In genomic region chr17:46159686-46160085, GRCh38 we compare ENCODE assay signal across 11 cellular contexts. TPM values are rescaled to one million over a fixed set of nuclear protein-coding genes. Genes with fewer than 3 reads are reported as not detected.
DNase-seq lines count a peak whose midpoint lies in the region; ATAC-seq, FAIRE-seq and TF ChIP-seq lines count a peak whose summit lies in the region.
"Had no signal": no experiment of that assay in that cellular context is flagged by ENCODE, and none has a peak within 500 bp of the region (broad histone marks: within the 10 kb centered on the region; RNA-seq: fewer than 3 reads in every experiment).

No MANE protein-coding gene starts in this region.

- H3K9me3 ChIP-seq in DOHH2 (ENCODE audit: control insufficient read depth, insufficient read depth, low read length) (no peaks in the 10 kb centered on the region), MG63 (no peaks in the 10 kb centered on the region), endothelial cell of umbilical vein (replicated peaks; ENCODE audit: control insufficient read depth, insufficient read depth, low read length) (no peaks in the 10 kb centered on the region), body of pancreas (no peaks in the 10 kb centered on the region)

- peaks cover 76% of the 10 kb centered on the region for H4K20me1 ChIP-seq in DOHH2 (ENCODE audit: control insufficient read depth, insufficient read depth, low read depth, low read length)
- peaks cover 33% of the 10 kb centered on the region for H4K20me1 ChIP-seq in endothelial cell of umbilical vein (replicated peaks; ENCODE audit: control insufficient read depth, extremely low read depth, insufficient read depth, low read length)

- peaks cover 6% of the 10 kb centered on the region for H3K9me1 ChIP-seq in endothelial cell of umbilical vein (replicated peaks; ENCODE audit: control insufficient read depth, extremely low read depth, insufficient read depth, low read length)

- H3F3A ChIP-seq in DOHH2 (ENCODE audit: control insufficient read depth, insufficient read depth) = peaks cover 24% of the 10 kb centered on the region

- CTCF ChIA-PET in endothelial cell of umbilical vein (lab: Charles Lee) = interaction anchor here (1.3 to 3.0 kb wide), 2 partner anchors 27 to 33 kb away, joined by 5 to 14 read pairs; partner anchors contain the start of gene KANSL1

- H3K27ac ChIP-seq in DOHH2 (ENCODE audit: low read depth, low read length) (no peak overlapping the region), endothelial cell of umbilical vein (ENCODE audit: insufficient read depth, low read depth, low read length) (no peak overlapping the region), body of pancreas (peak overlapping the region in 1 of 4 donors; percentile 32)

- H3K4me2 ChIP-seq in DOHH2 (ENCODE audit: low read length) = peak overlapping the region; percentile 11; the same call in 1 of the 2 replicates
- H3K4me2 ChIP-seq in endothelial cell of umbilical vein (ENCODE audit: insufficient read depth, low read length) = peak overlapping the region; percentile 2

- POLR2A ChIA-PET in endothelial cell of umbilical vein (lab: Charles Lee) = no interaction called here

- peak; percentile 17 for DNase-seq in MG63
- DNase-seq in endothelial cell of umbilical vein (ENCODE audit: low read depth, low spot score) = no peak
- DNase-seq in non-pigmented ciliary epithelial cell (ENCODE audit: low read depth) = peak; percentile 83
- DNase-seq in body of pancreas = no peak
- DNase-seq in activated CD4-positive, CD25-positive, alpha-beta regulatory T cell (lab: John Stamatoyannopoulos, UW) = no peak
- DNase-seq: activated CD8-positive, alpha-beta memory T cell treated with anti-CD3 and anti-CD28 coated beads for 24 hours; DMS53; NCI-H748 treated with DMSO at 0.1 percent for 48 hours had no signal

- ATAC-seq in HG03565 (IDR thresholded peaks at IDR 0.05; ENCODE audit: unreplicated experiment) (no peak), body of pancreas (no peak), GM21515 (IDR thresholded peaks at IDR 0.05; ENCODE audit: unreplicated experiment) (no peak)

- 42 to 62% methylated on average over 2 of the region's 2 CpGs for WGBS in body of pancreas, 2 donors

- H3K4me3 ChIP-seq in DOHH2 (ENCODE audit: low read length) (no peak overlapping the region), MG63 (no peak overlapping the region), endothelial cell of umbilical vein (replicated peaks in 1 of 3; ENCODE audit: insufficient read depth in 1 of 3, low read depth in 1 of 3, low read length in 3 of 3) (no peak overlapping the region), body of pancreas (no peak overlapping the region)

- H3K27me3 ChIP-seq in DOHH2 (ENCODE audit: control insufficient read depth, low read length) (no peaks in the 10 kb centered on the region), MG63 (no peaks in the 10 kb centered on the region), endothelial cell of umbilical vein (ENCODE audit: control insufficient read depth in 2 of 2, insufficient read depth in 2 of 2, low read length in 2 of 2) (no peaks in the 10 kb centered on the region), body of pancreas (no peaks in the 10 kb centered on the region)

- dilution Hi-C loops in endothelial cell of umbilical vein (cut with MboI; ENCODE audit: extremely low pct_ligation_motif_present, low sequenced_read_pairs) = no loop called here

- intact Hi-C loops in endothelial cell of umbilical vein (cut with micrococcal nuclease) = loop anchor here (5.0 kb wide), 1 partner anchor 33 kb away; the partner anchor contains the start of gene KANSL1
- intact Hi-C loops in body of pancreas (cut with DNase I) = no loop called here

- H3K4me1 ChIP-seq in DOHH2 (ENCODE audit: control insufficient read depth, low read length) (peaks cover 96% of the 10 kb centered on the region), endothelial cell of umbilical vein (ENCODE audit: control insufficient read depth, extremely low read depth, insufficient read depth, low read length) (peaks cover 49% of the 10 kb centered on the region), body of pancreas (peaks cover 77% of the 10 kb centered on the region)

- no peaks in the 10 kb centered on the region for H3K9me2 ChIP-seq in DOHH2 (replicated peaks; ENCODE audit: control insufficient read depth, low read length)

- no peak overlapping the region for H2AFZ ChIP-seq in endothelial cell of umbilical vein (ENCODE audit: low read depth, low read length)

- no peak overlapping the region for H3K9ac ChIP-seq in endothelial cell of umbilical vein (replicated peaks; ENCODE audit: extremely low read depth, insufficient read depth, low read length)

- TF ChIP-seq POLR2A in endothelial cell of umbilical vein (IDR thresholded peaks at IDR 0.05; ENCODE audit: low read depth, low read length) (no peak), body of pancreas (IDR thresholded peaks at IDR 0.05) (no peak)

- TF ChIP-seq CTCF in DOHH2 (IDR thresholded peaks at IDR 0.05; ENCODE audit: low read depth, low read length, poor library complexity, severe bottlenecking) (no peak), endothelial cell of umbilical vein (IDR thresholded peaks at IDR 0.05; ENCODE audit: extremely low read depth in 1 of 2, insufficient read depth in 1 of 2, low read depth in 1 of 2, low read length in 2 of 2) (no peak), body of pancreas (IDR thresholded peaks at IDR 0.05) (no peak)

- no peak for FAIRE-seq in endothelial cell of umbilical vein (lab: Jason Lieb, UNC)

- peaks cover 43% of the 10 kb centered on the region for H3K36me3 ChIP-seq in DOHH2 (ENCODE audit: control insufficient read depth, low read length)
- H3K36me3 ChIP-seq in MG63 = peaks cover 5% of the 10 kb centered on the region; the same call in 1 of the 2 replicates
- H3K36me3 ChIP-seq in endothelial cell of umbilical vein (ENCODE audit: control insufficient read depth in 2 of 2, extremely low read depth in 1 of 2, insufficient read depth in 2 of 2, low read length in 2 of 2) = no peaks in the 10 kb centered on the region
- no peaks in the 10 kb centered on the region for H3K36me3 ChIP-seq in body of pancreas (replicated peaks in 1 of 2; ENCODE audit: insufficient read depth in 1 of 2, low read depth in 2 of 2)

- H3K79me2 ChIP-seq in DOHH2 (ENCODE audit: control insufficient read depth, low read length) (peaks cover 99% of the 10 kb centered on the region), endothelial cell of umbilical vein (ENCODE audit: control insufficient read depth, insufficient read depth, low read length) (peaks cover 98% of the 10 kb centered on the region)

- BruUV-seq in endothelial cell of umbilical vein (replicated peaks; lab: Mats Ljungman, UMichigan) = no TSS peak

TF ChIP-seq in endothelial cell of umbilical vein, 7 proteins besides CTCF, POLR2A, EP300 and RAD21:
- TF ChIP-seq MYC (IDR thresholded peaks at IDR 0.05; ENCODE audit: low read depth, low read length) = no peak
- no peak for TF ChIP-seq MAX (IDR thresholded peaks at IDR 0.05; ENCODE audit: insufficient read depth, insufficient read length)
- TF ChIP-seq FOS (IDR thresholded peaks at IDR 0.05; ENCODE audit: borderline replicate concordance, insufficient read depth, low read length) = no peak
- no peak for TF ChIP-seq POLR2AphosphoS5 (IDR thresholded peaks at IDR 0.05; ENCODE audit: insufficient read depth, low read depth, low read length)
- TF ChIP-seq GATA2 (IDR thresholded peaks at IDR 0.05; ENCODE audit: insufficient read depth, insufficient read length, low read depth, low read length) = no peak
- TF ChIP-seq JUN (IDR thresholded peaks at IDR 0.05; ENCODE audit: borderline replicate concordance, insufficient read depth, insufficient read length, low read depth) = no peak

RNA-seq across cellular contexts. Expression of gene KANSL1, which starts 33.5 kb away (rescaled TPM):
- total RNA-seq in MG63 (2014; rRNA removed; shearing (Covaris generic); ENCODE audit: low replicate concordance) = 15.2 and 23.8 TPM in 2 replicates
- 74.0 and 90.8 TPM in 2 replicates for total RNA-seq in endothelial cell of umbilical vein
- polyA plus RNA-seq in endothelial cell of umbilical vein = 19.5 and 29.1 TPM in 2 replicates
- 20.0 and 22.0 TPM in 2 replicates for polyA plus RNA-seq in endothelial cell of umbilical vein (2011; cell fraction: cytosol; rRNA removed)
- polyA plus RNA-seq in endothelial cell of umbilical vein (2011; cell fraction: nucleus; rRNA removed) = 103 and 121 TPM in 2 replicates
- 19.9 and 21.0 TPM in 2 replicates for polyA plus RNA-seq in endothelial cell of umbilical vein (2012)
- polyA minus RNA-seq in endothelial cell of umbilical vein = 150 and 165 TPM in 2 replicates
- polyA minus RNA-seq in endothelial cell of umbilical vein (2011; cell fraction: cytosol; rRNA and poly(A)+ RNA removed) = 38.2 TPM
- polyA minus RNA-seq in endothelial cell of umbilical vein (2011; cell fraction: nucleus; rRNA and poly(A)+ RNA removed) = 250 and 333 TPM in 2 replicates
- 100 to 1,000 TPM in 1 of 2 donors, 10 to 100 TPM in 1; 68.2 to 190 TPM for total RNA-seq in body of pancreas

Comparison
In these comparisons a context has a peak if more than half of its experiments do, and no peak if none do; other contexts are left out.
1. DNase-seq: peak in MG63 (single experiment) and non-pigmented ciliary epithelial cell (single experiment); none in endothelial cell of umbilical vein (single experiment), body of pancreas (0 of 4) and activated CD4-positive, CD25-positive, alpha-beta regulatory T cell (0 of 4).